Comparison of ENCODE assay signal across 1 cellular context in genomic region chr16:70381604-70382342, GRCh38.
TF ChIP-seq lines count a peak whose summit lies in the region.

No MANE protein-coding gene starts in this region.

TF ChIP-seq in H1, 55 proteins besides CTCF, POLR2A, EP300 and RAD21 (continued from another document):
- TF ChIP-seq GABPA (IDR thresholded peaks at IDR 0.05; ENCODE audit: borderline replicate concordance, insufficient read depth, low read length), result 0 out of 2 replicates have a peak, but pooled peaks have one; percentile 9
- no peak for TF ChIP-seq BRCA1 (IDR thresholded peaks at IDR 0.05; ENCODE audit: low read depth, low read length)
- TF ChIP-seq MAX (IDR thresholded peaks at IDR 0.05), result 0 out of 2 replicates have a peak, but pooled peaks have one; percentile 5
- no peak for TF ChIP-seq CHD7 (IDR thresholded peaks at IDR 0.05; ENCODE audit: insufficient replicate concordance, low read length)
- TF ChIP-seq PHF8 (conservative IDR thresholded peaks at IDR 0.05; ENCODE audit: low read depth, low read length), result peak; percentile 51
- 0 out of 4 replicates have a peak, but pooled peaks have one; percentile 52 to 53 for TF ChIP-seq SIN3A (conservative IDR thresholded peaks at IDR 0.05 in 1 of 2, IDR thresholded peaks at IDR 0.05 in 1 of 2; ENCODE audit: low read depth in 1 of 2, low read length in 2 of 2)
- TF ChIP-seq SAP30 (IDR thresholded peaks at IDR 0.05; ENCODE audit: insufficient read depth, insufficient replicate concordance, low read length), result peak; percentile 69
- TF ChIP-seq KDM4A (IDR thresholded peaks at IDR 0.05; ENCODE audit: low read depth, low read length, severe bottlenecking), result peak; percentile 47
- no peak for TF ChIP-seq E2F6 (IDR thresholded peaks at IDR 0.05)
- peak; percentile 62; the same call in 1 of the 2 replicates for TF ChIP-seq SP4 (IDR thresholded peaks at IDR 0.05; ENCODE audit: low read length)
